In the genomic region with DNA sequence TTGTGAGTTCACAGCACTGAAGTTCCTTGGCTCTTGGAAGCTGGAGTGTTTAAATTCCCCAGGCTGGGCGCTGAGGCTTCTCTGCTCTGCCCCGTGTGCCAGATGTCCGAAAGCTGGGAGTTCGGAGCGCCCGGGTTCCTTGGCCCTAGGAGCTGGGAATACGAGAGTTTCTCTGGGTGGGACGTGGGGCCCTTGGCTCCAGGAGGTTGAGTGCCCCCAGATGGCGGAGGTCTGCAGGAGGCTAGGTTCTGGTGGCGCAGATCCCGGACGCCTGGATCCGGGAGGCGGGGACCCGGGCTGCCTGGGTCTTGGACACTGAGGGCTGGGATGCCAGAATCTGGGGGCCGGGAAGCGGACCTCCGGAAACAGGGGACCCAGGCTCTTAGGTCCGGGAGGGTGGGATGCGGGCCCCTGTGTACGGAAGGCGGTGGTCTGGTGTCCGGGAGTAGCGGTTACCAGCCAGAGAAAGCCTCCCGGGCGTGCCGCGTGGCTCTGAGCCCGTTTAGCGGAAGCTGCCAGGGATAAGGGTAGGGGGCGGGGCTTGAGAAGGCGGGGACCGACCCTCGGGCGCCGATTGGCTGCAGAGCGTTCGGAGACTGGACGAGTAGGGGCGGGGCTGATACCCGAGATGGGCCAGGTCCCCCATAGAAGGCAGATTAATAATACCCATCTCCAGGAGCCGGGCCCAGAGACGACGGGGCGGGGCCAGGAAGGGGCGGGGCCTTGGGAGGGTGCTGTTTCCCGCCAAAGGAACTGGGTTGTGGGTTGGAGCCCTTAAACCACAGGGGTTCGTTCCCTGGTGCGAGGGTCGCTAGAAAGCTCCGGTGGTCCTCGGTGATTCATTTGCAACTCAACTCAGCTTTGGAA, we compare ENCODE assay signal across 8 cellular contexts. TPM values are rescaled to one million over a fixed set of nuclear protein-coding genes. Genes with fewer than 3 reads are reported as not detected.
A peak's percentile ranks its signal among the peaks of the same experiment; 100 is the strongest.
DNase-seq lines count a peak whose midpoint lies in the region; ATAC-seq and TF ChIP-seq lines count a peak whose summit lies in the region.

TSS of gene SLC1A5 (minus strand) at position 494 of the 867 bp plus-strand sequence. CDS start 629 bp downstream, outside the sequence.

- H3K27ac ChIP-seq in upper lobe of right lung: peak within 1 kb of the TSS; percentile 92

- peak; percentile 55 for ATAC-seq in HG02840 (IDR thresholded peaks at IDR 0.05; ENCODE audit: low FRiP score, unreplicated experiment)
- ATAC-seq in left cardiac atrium: peak; percentile 91 to 95
- peak; percentile 91 for ATAC-seq in upper lobe of right lung

- H3K4me1 Mint-ChIP-seq in progenitor cell of endocrine pancreas (ENCODE audit: low read depth): peaks cover 7% of the 10 kb centered on the region

- H3K9ac ChIP-seq in adipocyte (ENCODE audit: low read length): peak within 1 kb of the TSS; percentile 99

- H3K27ac Mint-ChIP-seq in progenitor cell of endocrine pancreas: peak within 1 kb of the TSS; percentile 80

- H3K9me3 ChIP-seq in adipocyte (ENCODE audit: control insufficient read depth, low read length) (no peaks in the 10 kb centered on the region), upper lobe of right lung (no peaks in the 10 kb centered on the region)

- peaks cover 34% of the 10 kb centered on the region for H3K27me3 Mint-ChIP-seq in progenitor cell of endocrine pancreas

- no peaks in the 10 kb centered on the region for H3K36me3 Mint-ChIP-seq in progenitor cell of endocrine pancreas (ENCODE audit: insufficient read depth)

- H3K4me3 ChIP-seq in GM12875 (ENCODE audit: low read depth, low read length): peak within 1 kb of the TSS; percentile 90
- peak within 1 kb of the TSS; percentile 99 for H3K4me3 ChIP-seq in adipocyte (ENCODE audit: low read length)
- peak within 1 kb of the TSS; percentile 90 for H3K4me3 ChIP-seq in upper lobe of right lung

- H3K27me3 ChIP-seq in adipocyte (replicated peaks; ENCODE audit: control insufficient read depth, insufficient read depth, low read length) (no peaks in the 10 kb centered on the region), upper lobe of right lung (no peaks in the 10 kb centered on the region)

- TF ChIP-seq CTCF in GM12875 (IDR thresholded peaks at IDR 0.05; ENCODE audit: borderline replicate concordance, insufficient read depth, low read depth, low read length): no peak
- TF ChIP-seq CTCF in progenitor cell of endocrine pancreas (IDR thresholded peaks at IDR 0.05; ENCODE audit: unreplicated experiment): no peak
- no peak for TF ChIP-seq CTCF in upper lobe of right lung (IDR thresholded peaks at IDR 0.05)

- no peaks in the 10 kb centered on the region for H3K9me3 Mint-ChIP-seq in progenitor cell of endocrine pancreas (ENCODE audit: low read depth)

- DNase-seq in NCI-H1694 (lab: John Stamatoyannopoulos, UW) (peak; percentile 95), T-helper 1 cell (peak; percentile 94 to 99 (median 96)), adipocyte (ENCODE audit: low read depth) (peak; percentile 99), left cardiac atrium (peak; percentile 99), progenitor cell of endocrine pancreas (ENCODE audit: low spot score, unreplicated experiment) (peak; percentile 74), upper lobe of right lung (peak; percentile 99)

- H3K4me3 Mint-ChIP-seq in progenitor cell of endocrine pancreas (ENCODE audit: low read depth): peak within 1 kb of the TSS; percentile 77

- H3K36me3 ChIP-seq in adipocyte (ENCODE audit: control insufficient read depth, insufficient read depth, low read length, severe bottlenecking): peaks cover 20% of the 10 kb centered on the region
- peaks cover 9% of the 10 kb centered on the region for H3K36me3 ChIP-seq in upper lobe of right lung

- intact Hi-C loops in left cardiac atrium (cut with DNase I) (no loop called here), upper lobe of right lung (cut with DNase I) (no loop called here)

- peaks cover 31% of the 10 kb centered on the region for H3K4me1 ChIP-seq in adipocyte (ENCODE audit: control insufficient read depth, insufficient read depth, low read length)
- H3K4me1 ChIP-seq in upper lobe of right lung: peaks cover 39% of the 10 kb centered on the region

RNA-seq across cellular contexts. Expression of gene SLC1A5, which starts in this region (rescaled TPM):
- total RNA-seq in left cardiac atrium (10 to 100 TPM; 34.3 to 40.8 TPM), progenitor cell of endocrine pancreas (24.2 and 33.5 TPM in 2 replicates), upper lobe of right lung (133 TPM)

Comparison
In these comparisons a context has a peak if more than half of its experiments do, and no peak if none do; other contexts are left out.
1. Peak in every context shown above with its lines: DNase-seq, ATAC-seq, H3K4me3 ChIP-seq and H3K27ac ChIP-seq.